ENCODE assay signal across 17 cellular contexts in genomic region chr17:14464741-14465140, GRCh38.
A peak's percentile ranks its signal among the peaks of the same experiment; 100 is the strongest.
DNase-seq lines count a peak whose midpoint lies in the region; ATAC-seq and TF ChIP-seq lines count a peak whose summit lies in the region.
"Had no signal": no experiment of that assay in that cellular context is flagged by ENCODE, and none has a peak within 500 bp of the region (broad histone marks: within the 10 kb centered on the region; RNA-seq: fewer than 3 reads in every experiment).

No MANE protein-coding gene starts in this region.

- POLR2A ChIA-PET in RWPE1 (lab: Yijun Ruan, JAX; ENCODE audit: low non-redundant PET): no interaction called here

- peak; percentile 76 for DNase-seq in GM03348 (ENCODE audit: low spot score)
- DNase-seq in RWPE1 (ENCODE audit: low spot score): peak; percentile 15
- DNase-seq in fibroblast of mammary gland (ENCODE audit: low read depth): peak; percentile 58
- peak; percentile 11 for DNase-seq in stromal cell of bone marrow (ENCODE audit: low read depth)
- no peak for DNase-seq in left lobe of liver (ENCODE audit: low spot score)
- DNase-seq in activated CD8-positive, alpha-beta memory T cell treated with anti-CD3 and anti-CD28 coated beads, Interleukin-2, amount 10 ng/mL, durations not matched to agents 7 days and 5 days: no peak
- DNase-seq: activated CD4-positive, alpha-beta T cell treated with anti-CD3 and anti-CD28 coated beads for 36 hours; activated naive CD4-positive, alpha-beta T cell treated with anti-CD3 and anti-CD28 coated beads, Interleukin-2, amount 10 ng/mL, durations not matched to agents 7 days and 5 days; CD8-positive, alpha-beta T cell; H9; natural killer cell; NCI-H1417; stimulated activated CD4-positive, alpha-beta T cell treated with anti-CD3 and anti-CD28 coated beads, Interleukin-1b, Interleukin-23, amount 100 ng/mL, for 48 hours; T-helper 9 cell had no signal

- H3K27me3 Mint-ChIP-seq in activated CD8-positive, alpha-beta memory T cell treated with anti-CD3 and anti-CD28 coated beads, Interleukin-2, amount 10 ng/mL, durations not matched to agents 7 days and 5 days: no peaks in the 10 kb centered on the region
- H3K27me3 Mint-ChIP-seq: activated CD4-positive, alpha-beta T cell treated with anti-CD3 and anti-CD28 coated beads for 36 hours had no signal

- no peak overlapping the region for H3K4me3 ChIP-seq in fibroblast of mammary gland (ENCODE audit: control insufficient read depth, low read depth, low read length)
- H3K4me3 ChIP-seq: suprapubic skin had no signal

- no peak overlapping the region for H3K27ac Mint-ChIP-seq in activated CD8-positive, alpha-beta memory T cell treated with anti-CD3 and anti-CD28 coated beads, Interleukin-2, amount 10 ng/mL, durations not matched to agents 7 days and 5 days
- H3K27ac Mint-ChIP-seq: activated CD4-positive, alpha-beta T cell treated with anti-CD3 and anti-CD28 coated beads for 36 hours; activated naive CD4-positive, alpha-beta T cell treated with anti-CD3 and anti-CD28 coated beads, Interleukin-2, amount 10 ng/mL, durations not matched to agents 7 days and 5 days; CD8-positive, alpha-beta T cell; H9; IgD-negative memory B cell; natural killer cell had no signal

- ATAC-seq in GM19324 (IDR thresholded peaks at IDR 0.05; ENCODE audit: low FRiP score, unreplicated experiment) (no peak), left lobe of liver (no peak)
- no peak for ATAC-seq in activated CD8-positive, alpha-beta memory T cell treated with anti-CD3 and anti-CD28 coated beads, Interleukin-2, amount 10 ng/mL, durations not matched to agents 7 days and 5 days
- ATAC-seq: activated CD4-positive, alpha-beta T cell treated with anti-CD3 and anti-CD28 coated beads for 36 hours; CD8-positive, alpha-beta T cell; natural killer cell had no signal

- no peak overlapping the region for H3K27ac ChIP-seq in RWPE1
- H3K27ac ChIP-seq: suprapubic skin had no signal

- CTCF ChIA-PET in RWPE1 (lab: Yijun Ruan, JAX): no interaction called here
- CTCF ChIA-PET in activated CD8-positive, alpha-beta memory T cell treated with anti-CD3 and anti-CD28 coated beads, Interleukin-2, amount 10 ng/mL, durations not matched to agents 7 days and 5 days (lab: Charles Lee): interaction anchor here (0.9 kb wide), 1 partner anchor 162 kb away, joined by 3 read pairs; no protein-coding TSS in a partner anchor

- peaks cover 2% of the 10 kb centered on the region for H3K9me3 Mint-ChIP-seq in activated CD8-positive, alpha-beta memory T cell treated with anti-CD3 and anti-CD28 coated beads, Interleukin-2, amount 10 ng/mL, durations not matched to agents 7 days and 5 days (ENCODE audit: low read depth)

- H3K36me3 Mint-ChIP-seq in activated CD8-positive, alpha-beta memory T cell treated with anti-CD3 and anti-CD28 coated beads, Interleukin-2, amount 10 ng/mL, durations not matched to agents 7 days and 5 days: no peaks in the 10 kb centered on the region
- H3K36me3 Mint-ChIP-seq: activated naive CD4-positive, alpha-beta T cell treated with anti-CD3 and anti-CD28 coated beads, Interleukin-2, amount 10 ng/mL, durations not matched to agents 7 days and 5 days; CD8-positive, alpha-beta T cell; IgD-negative memory B cell; natural killer cell had no signal

- no peak overlapping the region for H3K4me3 Mint-ChIP-seq in activated CD8-positive, alpha-beta memory T cell treated with anti-CD3 and anti-CD28 coated beads, Interleukin-2, amount 10 ng/mL, durations not matched to agents 7 days and 5 days
- H3K4me3 Mint-ChIP-seq: activated CD4-positive, alpha-beta T cell treated with anti-CD3 and anti-CD28 coated beads for 36 hours; activated naive CD4-positive, alpha-beta T cell treated with anti-CD3 and anti-CD28 coated beads, Interleukin-2, amount 10 ng/mL, durations not matched to agents 7 days and 5 days; CD8-positive, alpha-beta T cell; H9; IgD-negative memory B cell; natural killer cell had no signal

- no peaks in the 10 kb centered on the region for H3K4me1 Mint-ChIP-seq in activated CD8-positive, alpha-beta memory T cell treated with anti-CD3 and anti-CD28 coated beads, Interleukin-2, amount 10 ng/mL, durations not matched to agents 7 days and 5 days
- H3K4me1 Mint-ChIP-seq: activated naive CD4-positive, alpha-beta T cell treated with anti-CD3 and anti-CD28 coated beads, Interleukin-2, amount 10 ng/mL, durations not matched to agents 7 days and 5 days had no signal

- no peak for TF ChIP-seq CTCF in RWPE1 (conservative IDR thresholded peaks at IDR 0.05; ENCODE audit: low read depth)
- no peak for TF ChIP-seq CTCF in fibroblast of mammary gland (conservative IDR thresholded peaks at IDR 0.05; ENCODE audit: control insufficient read depth, insufficient read depth, low read depth, low read length)

Comparison
In these comparisons a context has a peak if more than half of its experiments do, and no peak if none do; other contexts are left out.
1. DNase-seq: peak in GM03348 (single experiment), RWPE1 (single experiment), fibroblast of mammary gland (single experiment) and stromal cell of bone marrow (single experiment); none in left lobe of liver (single experiment) and activated CD8-positive, alpha-beta memory T cell treated with anti-CD3 and anti-CD28 coated beads, Interleukin-2, amount 10 ng/mL, durations not matched to agents 7 days and 5 days (single experiment).